ENCODE assay signal across 8 cellular contexts in genomic region chr6:97394160-97394748, GRCh38.
DNase-seq lines count a peak whose midpoint lies in the region; ATAC-seq and TF ChIP-seq lines count a peak whose summit lies in the region.

No MANE protein-coding gene starts in this region.

- no peak for TF ChIP-seq POLR2A in body of pancreas (IDR thresholded peaks at IDR 0.05)

- H3K9me3 ChIP-seq in cardiac muscle cell (ENCODE audit: low read depth): no peaks in the 10 kb centered on the region
- no peaks in the 10 kb centered on the region for H3K9me3 ChIP-seq in SK-N-MC (ENCODE audit: low read depth, low read length)
- no peaks in the 10 kb centered on the region for H3K9me3 ChIP-seq in body of pancreas

- H3K4me3 ChIP-seq in cardiac muscle cell (no peak overlapping the region), LNCaP clone FGC (ENCODE audit: low read depth, low read length) (no peak overlapping the region), SK-N-MC (no peak overlapping the region), body of pancreas (no peak overlapping the region)

- no peak for ATAC-seq in Right ventricle myocardium inferior
- peak; percentile 80 for ATAC-seq in body of pancreas

- 0% methylated on average over 1 of the region's 1 CpG for WGBS in body of pancreas, 2 donors

- H3K27ac ChIP-seq in cardiac muscle cell (no peak overlapping the region), SK-N-MC (no peak overlapping the region), body of pancreas (no peak overlapping the region)

- H3K4me1 ChIP-seq in cardiac muscle cell (ENCODE audit: low read depth): no peaks in the 10 kb centered on the region
- H3K4me1 ChIP-seq in body of pancreas: no peaks in the 10 kb centered on the region

- TF ChIP-seq CTCF in cardiac muscle cell (IDR thresholded peaks at IDR 0.05; ENCODE audit: low read depth, low read length) (peak; percentile 85), LNCaP clone FGC (IDR thresholded peaks at IDR 0.05; ENCODE audit: control insufficient read depth, extremely low read depth, insufficient read depth) (peak; percentile 83), body of pancreas (IDR thresholded peaks at IDR 0.05) (peak; percentile 79 to 96 (median 83))

- H3K9ac ChIP-seq in SK-N-MC (ENCODE audit: insufficient read length): no peak overlapping the region

- H3K36me3 ChIP-seq in cardiac muscle cell (no peaks in the 10 kb centered on the region), SK-N-MC (ENCODE audit: insufficient read depth, low read length) (no peaks in the 10 kb centered on the region), body of pancreas (replicated peaks in 1 of 2; ENCODE audit: insufficient read depth in 1 of 2, low read depth in 2 of 2) (no peaks in the 10 kb centered on the region)

- no peaks in the 10 kb centered on the region for H3K27me3 ChIP-seq in cardiac muscle cell
- no peaks in the 10 kb centered on the region for H3K27me3 ChIP-seq in body of pancreas

- intact Hi-C loops in Right ventricle myocardium inferior (cut with DNase I) (loop anchor here (1.0 to 5.0 kb wide), 2 partner anchors 208 to 322 kb away; no protein-coding TSS in a partner anchor), body of pancreas (cut with DNase I) (loop anchor here (10.0 kb wide), 1 partner anchor 209 kb away; no protein-coding TSS in a partner anchor)

- DNase-seq in cardiac muscle cell (ENCODE audit: low read depth in 1 of 2, low spot score in 1 of 2) (peak; percentile 64 to 68), Right ventricle myocardium inferior (ENCODE audit: missing footprints) (no peak), HCEC 1CT (peak; percentile 54), LNCaP clone FGC (ENCODE audit: low read depth) (peak; percentile 38), SK-N-MC (ENCODE audit: low read depth, low spot score) (peak; percentile 71), body of pancreas (peak; percentile 42 to 57 (median 49)), iPS-NIHi7 (ENCODE audit: extremely low spot score) (peak; percentile 65)
- peak; percentile 0 to 23 (median 4) for DNase-seq in stimulated activated CD4-positive, alpha-beta T cell treated with anti-CD3 and anti-CD28 coated beads, Interleukin-1b, Interleukin-23, amount 100 ng/mL, for 24 hours (ENCODE audit: low read depth in 4 of 4, low spot score in 1 of 4)
